ENCODE assay signal across 23 cellular contexts in genomic region chr1:208111646-208112200, GRCh38.
"Had no signal": no experiment of that assay in that cellular context is flagged by ENCODE, and none has a peak within 500 bp of the region (broad histone marks: within the 10 kb centered on the region; RNA-seq: fewer than 3 reads in every experiment).

No MANE protein-coding gene starts in this region.

- H3K4me1 ChIP-seq: pancreas, tibial nerve had no signal

- H3K9me3 ChIP-seq: esophagus squamous epithelium, left ventricle myocardium inferior, mucosa of descending colon, pancreas, psoas muscle, tibial nerve had no signal

- H3K27ac ChIP-seq: epithelial cell of prostate, esophagus squamous epithelium, left ventricle myocardium inferior, pancreas, psoas muscle, tibial nerve had no signal

- H3K27ac Mint-ChIP-seq: activated CD4-positive, alpha-beta T cell treated with anti-CD3 and anti-CD28 coated beads for 36 hours; activated naive CD4-positive, alpha-beta T cell treated with anti-CD3 and anti-CD28 coated beads for 36 hours; activated naive CD8-positive, alpha-beta T cell treated with anti-CD3 and anti-CD28 coated beads, Interleukin-2, amount 10 ng/mL, durations not matched to agents 7 days and 5 days; dendritic cell treated with granulocyte-macrophage colony-stimulating factor and Interleukin-4, amounts not matched to agents 40 ng/mL and 50 ng/mL, for 4 days; natural killer cell treated with Interleukin-12 subunit alpha and Interleukin-12 subunit beta and Interleukin-15 and Interleukin-18, amount 100 ng/mL, for 72 hours had no signal

- H3K36me3 Mint-ChIP-seq: activated naive CD8-positive, alpha-beta T cell treated with anti-CD3 and anti-CD28 coated beads, Interleukin-2, amount 10 ng/mL, durations not matched to agents 7 days and 5 days; natural killer cell treated with Interleukin-12 subunit alpha and Interleukin-12 subunit beta and Interleukin-15 and Interleukin-18, amount 100 ng/mL, for 72 hours had no signal

- H3K36me3 ChIP-seq: left ventricle myocardium inferior, pancreas, tibial nerve had no signal

- DNase-seq: activated CD4-positive, alpha-beta T cell treated with anti-CD3 and anti-CD28 coated beads for 36 hours; activated CD4-positive, alpha-beta T cell treated with anti-CD3 and anti-CD28 coated beads, Interleukin-2, amount 50 U/mL, for 48 hours; activated CD4-positive, CD25-positive, alpha-beta regulatory T cell; activated CD8-positive, alpha-beta memory T cell treated with anti-CD3 and anti-CD28 coated beads for 24 hours; activated effector memory CD4-positive, alpha-beta T cell treated with anti-CD3 and anti-CD28 coated beads, Interleukin-2, amount 50 U/mL, for 16 hours; activated naive CD4-positive, alpha-beta T cell treated with anti-CD3 and anti-CD28 coated beads for 36 hours; activated naive CD8-positive, alpha-beta T cell treated with anti-CD3 and anti-CD28 coated beads, Interleukin-2, amount 10 ng/mL, durations not matched to agents 7 days and 5 days; effector CD4-positive, alpha-beta T cell; esophagus squamous epithelium; foreskin melanocyte; kidney glomerular epithelial cell; left ventricle myocardium inferior; mucosa of descending colon; pancreas; psoas muscle; stimulated activated naive CD4-positive, alpha-beta T cell had no signal

- H3K9me3 Mint-ChIP-seq: activated naive CD4-positive, alpha-beta T cell treated with anti-CD3 and anti-CD28 coated beads for 36 hours; activated naive CD8-positive, alpha-beta T cell treated with anti-CD3 and anti-CD28 coated beads, Interleukin-2, amount 10 ng/mL, durations not matched to agents 7 days and 5 days; central memory CD8-positive, alpha-beta T cell; dendritic cell treated with granulocyte-macrophage colony-stimulating factor and Interleukin-4, amounts not matched to agents 40 ng/mL and 50 ng/mL, for 4 days; natural killer cell treated with Interleukin-12 subunit alpha and Interleukin-12 subunit beta and Interleukin-15 and Interleukin-18, amount 100 ng/mL, for 72 hours had no signal

- H3K4me1 Mint-ChIP-seq: activated CD4-positive, alpha-beta T cell treated with anti-CD3 and anti-CD28 coated beads for 36 hours; activated naive CD8-positive, alpha-beta T cell treated with anti-CD3 and anti-CD28 coated beads, Interleukin-2, amount 10 ng/mL, durations not matched to agents 7 days and 5 days; central memory CD8-positive, alpha-beta T cell had no signal

- FAIRE-seq: astrocyte, endometrium, pancreas had no signal

- ATAC-seq: activated CD4-positive, alpha-beta T cell treated with anti-CD3 and anti-CD28 coated beads for 36 hours; mucosa of descending colon; natural killer cell treated with Interleukin-12 subunit alpha and Interleukin-12 subunit beta and Interleukin-15 and Interleukin-18, amount 100 ng/mL, for 72 hours; pancreas; psoas muscle had no signal

- H3K4me3 Mint-ChIP-seq: activated CD4-positive, alpha-beta T cell treated with anti-CD3 and anti-CD28 coated beads for 36 hours; activated naive CD4-positive, alpha-beta T cell treated with anti-CD3 and anti-CD28 coated beads for 36 hours; activated naive CD8-positive, alpha-beta T cell treated with anti-CD3 and anti-CD28 coated beads, Interleukin-2, amount 10 ng/mL, durations not matched to agents 7 days and 5 days; central memory CD8-positive, alpha-beta T cell; dendritic cell treated with granulocyte-macrophage colony-stimulating factor and Interleukin-4, amounts not matched to agents 40 ng/mL and 50 ng/mL, for 4 days; natural killer cell treated with Interleukin-12 subunit alpha and Interleukin-12 subunit beta and Interleukin-15 and Interleukin-18, amount 100 ng/mL, for 72 hours had no signal

- H3K27me3 ChIP-seq: esophagus squamous epithelium, pancreas, tibial nerve had no signal

- H3K27me3 Mint-ChIP-seq: activated CD4-positive, alpha-beta T cell treated with anti-CD3 and anti-CD28 coated beads for 36 hours had no signal

- H3K4me3 ChIP-seq: esophagus squamous epithelium, left ventricle myocardium inferior, mucosa of descending colon, pancreas, psoas muscle, tibial nerve had no signal
